ENCODE assay signal across 18 cellular contexts in the genomic region with DNA sequence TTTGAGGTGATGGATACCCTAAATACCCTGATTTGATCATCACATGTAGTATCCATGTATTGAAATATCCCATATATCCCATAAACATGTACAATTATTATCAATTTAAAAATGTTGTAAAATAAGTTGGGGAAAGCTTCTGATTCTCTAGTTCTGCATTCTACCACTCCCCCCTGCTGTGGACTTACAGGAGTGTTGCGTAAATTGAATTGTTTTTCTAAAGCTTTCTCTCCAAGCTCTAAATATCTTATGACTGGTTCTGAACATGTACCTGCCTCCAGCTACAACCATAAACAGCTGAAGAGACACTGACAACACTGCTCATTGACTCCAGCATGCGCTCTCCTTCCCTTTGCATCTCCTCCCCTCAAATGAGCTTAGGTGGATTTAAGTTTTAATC.
DNase-seq lines count a peak whose midpoint lies in the region; ATAC-seq and TF ChIP-seq lines count a peak whose summit lies in the region.
"Had no signal": no experiment of that assay in that cellular context is flagged by ENCODE, and none has a peak within 500 bp of the region (broad histone marks: within the 10 kb centered on the region; RNA-seq: fewer than 3 reads in every experiment).

No MANE protein-coding gene starts in this region.

- peak; percentile 11 for DNase-seq in GM23338 (ENCODE audit: low spot score)
- peak; percentile 17 to 77 for DNase-seq in NOMO-1 (lab: John Stamatoyannopoulos, UW; ENCODE audit: unreplicated experiment in 2 of 2)
- peak; percentile 50 for DNase-seq in adipocyte (ENCODE audit: low read depth)
- DNase-seq in DMS114 treated with DMSO at 0.1 percent for 48 hours (lab: John Stamatoyannopoulos, UW; ENCODE audit: unreplicated experiment), result no peak
- DNase-seq in RWPE1 (ENCODE audit: low spot score), result no peak
- DNase-seq in NK-92 (lab: John Stamatoyannopoulos, UW; ENCODE audit: unreplicated experiment), result no peak
- DNase-seq: activated T-cell treated with anti-CD3 and anti-CD28 coated beads, Interleukin-2, amount 50 U/mL, for 4 hours; gastrocnemius medialis; naive thymus-derived CD4-positive, alpha-beta T cell; NCI-H1417; NK-92 treated with Interleukin-12 subunit alpha and Interleukin-12 subunit beta, amount 100 ng/mL, for 24 hours; spleen; trophoblast cell had no signal

- H3K79me2 ChIP-seq in GM23338 (replicated peaks; ENCODE audit: insufficient read depth), result no peaks in the 10 kb centered on the region

- H3K4me1 ChIP-seq in GM23338 (ENCODE audit: insufficient read depth), result no peaks in the 10 kb centered on the region
- H3K4me1 ChIP-seq in adipocyte (ENCODE audit: control insufficient read depth, insufficient read depth, low read length), result peaks cover 27% of the 10 kb centered on the region
- peaks cover 50 to 59% of the 10 kb centered on the region in 2 experiments for H3K4me1 ChIP-seq in neutrophil (ENCODE audit: control insufficient read depth in 1 of 2, insufficient read depth in 1 of 2, low read depth in 1 of 2, low read length in 1 of 2)

- POLR2A ChIA-PET in RWPE1 (lab: Yijun Ruan, JAX; ENCODE audit: low non-redundant PET), result no interaction called here

- H3K9me3 ChIP-seq in adipocyte (ENCODE audit: control insufficient read depth, low read length), result no peaks in the 10 kb centered on the region
- no peaks in the 10 kb centered on the region for H3K9me3 ChIP-seq in neutrophil
- H3K9me3 ChIP-seq: gastrocnemius medialis, spleen had no signal

- H3K4me3 ChIP-seq in GM23338 (no peak overlapping the region), adipocyte (ENCODE audit: low read length) (no peak overlapping the region), neutrophil (ENCODE audit: low read depth in 1 of 2, low read length in 1 of 2) (no peak overlapping the region)
- H3K4me3 ChIP-seq: gastrocnemius medialis, K562, spleen had no signal

- ATAC-seq in GM23338 (no peak), GM19351 (IDR thresholded peaks at IDR 0.05; ENCODE audit: unreplicated experiment) (no peak)
- ATAC-seq: activated T-cell treated with anti-CD3 and anti-CD28 coated beads, Interleukin-2, amount 50 U/mL, for 4 hours; gastrocnemius medialis; K562; naive thymus-derived CD4-positive, alpha-beta T cell had no signal

- H3F3A ChIP-seq in GM23338 (replicated peaks; ENCODE audit: low read depth), result no peaks in the 10 kb centered on the region

- H3K9ac ChIP-seq in adipocyte (ENCODE audit: low read length), result no peak overlapping the region

- H3K9me2 ChIP-seq in GM23338 (ENCODE audit: insufficient read depth), result no peaks in the 10 kb centered on the region

- H3K4me3 Mint-ChIP-seq in GM23338, result no peak overlapping the region
- H3K4me3 Mint-ChIP-seq: activated T-cell treated with anti-CD3 and anti-CD28 coated beads, Interleukin-2, amount 50 U/mL, for 4 hours; naive thymus-derived CD4-positive, alpha-beta T cell had no signal

- no peaks in the 10 kb centered on the region for H4K20me1 ChIP-seq in GM23338 (replicated peaks; ENCODE audit: insufficient read depth)

- H3K27me3 ChIP-seq in GM23338 (ENCODE audit: insufficient read depth) (no peaks in the 10 kb centered on the region), adipocyte (replicated peaks; ENCODE audit: control insufficient read depth, insufficient read depth, low read length) (no peaks in the 10 kb centered on the region), neutrophil (no peaks in the 10 kb centered on the region)
- H3K27me3 ChIP-seq: gastrocnemius medialis, spleen had no signal

- no peaks in the 10 kb centered on the region for H3K36me3 ChIP-seq in GM23338 (ENCODE audit: insufficient read depth)
- H3K36me3 ChIP-seq in adipocyte (ENCODE audit: control insufficient read depth, insufficient read depth, low read length, severe bottlenecking), result no peaks in the 10 kb centered on the region
- no peaks in the 10 kb centered on the region for H3K36me3 ChIP-seq in neutrophil
- H3K36me3 ChIP-seq: gastrocnemius medialis had no signal

- H3K36me3 Mint-ChIP-seq in GM23338 (ENCODE audit: low read depth), result no peaks in the 10 kb centered on the region

- H3K9me3 Mint-ChIP-seq in GM23338, result no peaks in the 10 kb centered on the region
- H3K9me3 Mint-ChIP-seq: activated T-cell treated with anti-CD3 and anti-CD28 coated beads, Interleukin-2, amount 50 U/mL, for 4 hours; naive thymus-derived CD4-positive, alpha-beta T cell had no signal

- H2AFZ ChIP-seq in GM23338, result no peak overlapping the region

- CTCF ChIA-PET in RWPE1 (lab: Yijun Ruan, JAX), result interaction anchor here (0.7 kb wide), 1 partner anchor 8 kb away, joined by 3 read pairs; no protein-coding TSS in a partner anchor

- H3K4me1 Mint-ChIP-seq in GM23338, result peaks cover 13% of the 10 kb centered on the region

- no peak overlapping the region for H3K4me2 ChIP-seq in GM23338

- peaks cover 3% of the 10 kb centered on the region for H3K27me3 Mint-ChIP-seq in GM23338 (ENCODE audit: insufficient read depth, low read depth, poor library complexity)
- H3K27me3 Mint-ChIP-seq: naive thymus-derived CD4-positive, alpha-beta T cell; progenitor cell of endocrine pancreas had no signal

- no peak overlapping the region for H3K27ac Mint-ChIP-seq in GM23338
- H3K27ac Mint-ChIP-seq: progenitor cell of endocrine pancreas had no signal

- no peak overlapping the region for H3K27ac ChIP-seq in GM23338 (ENCODE audit: low read depth)
- H3K27ac ChIP-seq in neutrophil, result peak overlapping the region; percentile 62
- H3K27ac ChIP-seq in RWPE1, result no peak overlapping the region
- H3K27ac ChIP-seq: C4-2B, gastrocnemius medialis, spleen had no signal

- TF ChIP-seq CTCF in GM23338 (conservative IDR thresholded peaks at IDR 0.05; ENCODE audit: low read depth in 2 of 2) (no peak), neutrophil (IDR thresholded peaks at IDR 0.05) (no peak), RWPE1 (conservative IDR thresholded peaks at IDR 0.05; ENCODE audit: low read depth) (no peak)

TF ChIP-seq in GM23338, 12 proteins besides CTCF, POLR2A, EP300 and RAD21 (continues in another document):
- TF ChIP-seq EZH2phosphoT487 (IDR thresholded peaks at IDR 0.05; ENCODE audit: unreplicated experiment) (no peak), EZH2 (IDR thresholded peaks at IDR 0.05; ENCODE audit: low read depth, unreplicated experiment) (no peak), NANOG (IDR thresholded peaks at IDR 0.05; ENCODE audit: borderline replicate concordance) (no peak), ZNF114 (CRISPR knock-in tag; IDR thresholded peaks at IDR 0.05) (no peak), STAT1 (IDR thresholded peaks at IDR 0.05; ENCODE audit: unreplicated experiment) (no peak)
- TF ChIP-seq, protein P1, sequence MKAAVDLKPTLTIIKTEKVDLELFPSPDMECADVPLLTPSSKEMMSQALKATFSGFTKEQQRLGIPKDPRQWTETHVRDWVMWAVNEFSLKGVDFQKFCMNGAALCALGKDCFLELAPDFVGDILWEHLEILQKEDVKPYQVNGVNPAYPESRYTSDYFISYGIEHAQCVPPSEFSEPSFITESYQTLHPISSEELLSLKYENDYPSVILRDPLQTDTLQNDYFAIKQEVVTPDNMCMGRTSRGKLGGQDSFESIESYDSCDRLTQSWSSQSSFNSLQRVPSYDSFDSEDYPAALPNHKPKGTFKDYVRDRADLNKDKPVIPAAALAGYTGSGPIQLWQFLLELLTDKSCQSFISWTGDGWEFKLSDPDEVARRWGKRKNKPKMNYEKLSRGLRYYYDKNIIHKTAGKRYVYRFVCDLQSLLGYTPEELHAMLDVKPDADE (IDR thresholded peaks at IDR 0.05), result no peak

Comparison
In these comparisons a context has a peak if more than half of its experiments do, and no peak if none do; other contexts are left out.
1. DNase-seq: peak in GM23338 (single experiment), NOMO-1 (2 of 2) and adipocyte (single experiment); none in DMS114 treated with DMSO at 0.1 percent for 48 hours (single experiment), RWPE1 (single experiment) and NK-92 (single experiment).